19 cellular contexts compared by ENCODE assay signal in genomic region chr17:1145311-1145986, GRCh38.
"Had no signal": no experiment of that assay in that cellular context is flagged by ENCODE, and none has a peak within 500 bp of the region (broad histone marks: within the 10 kb centered on the region; RNA-seq: fewer than 3 reads in every experiment).

No MANE protein-coding gene starts in this region.

- H3K9me3 ChIP-seq: heart left ventricle, sigmoid colon, suprapubic skin, thyroid gland had no signal

- FAIRE-seq: endometrium, urothelium cell line had no signal

- H3K9me3 Mint-ChIP-seq: type B pancreatic cell had no signal

- H3K36me3 ChIP-seq: suprapubic skin, thyroid gland had no signal

- H3K27ac ChIP-seq: epithelial cell of prostate, foreskin keratinocyte, heart left ventricle, sigmoid colon, skin epidermis, suprapubic skin, thyroid gland had no signal

- DNase-seq: effector memory CD4-positive, alpha-beta T cell; foreskin keratinocyte; heart left ventricle; hippocampal formation; kidney glomerular epithelial cell; mesendoderm; naive B cell; posterior cingulate gyrus; sigmoid colon; stimulated activated CD4-positive, alpha-beta T cell treated with anti-CD3 and anti-CD28 coated beads, Interleukin-2, amount 100 ng/mL, for 24 hours; stimulated activated CD4-positive, alpha-beta T cell treated with anti-CD3 and anti-CD28 coated beads, Interleukin-4, amount 100 ng/mL, for 4 hours; stimulated activated naive CD8-positive, alpha-beta T cell treated with anti-CD3 and anti-CD28 coated beads, Interleukin-15, Interleukin-2, amounts not matched to agents 100 U/mL and 50 U/mL, for 24 hours; thyroid gland had no signal

- H3K36me3 Mint-ChIP-seq: type B pancreatic cell had no signal

- H3K4me1 ChIP-seq: sigmoid colon had no signal

- ATAC-seq: foreskin keratinocyte; heart left ventricle; stimulated activated naive CD8-positive, alpha-beta T cell treated with anti-CD3 and anti-CD28 coated beads, Interleukin-15, Interleukin-2, amounts not matched to agents 100 U/mL and 50 U/mL, for 24 hours had no signal

- H3K27me3 ChIP-seq: foreskin keratinocyte, heart left ventricle, sigmoid colon, suprapubic skin, thyroid gland had no signal

- H3K27me3 Mint-ChIP-seq: naive B cell, type B pancreatic cell had no signal

- H3K4me3 Mint-ChIP-seq: type B pancreatic cell had no signal

- H3K4me3 ChIP-seq: heart left ventricle, sigmoid colon, skin epidermis, suprapubic skin, thyroid gland had no signal

- H3K27ac Mint-ChIP-seq: type B pancreatic cell had no signal
